In the genomic region with DNA sequence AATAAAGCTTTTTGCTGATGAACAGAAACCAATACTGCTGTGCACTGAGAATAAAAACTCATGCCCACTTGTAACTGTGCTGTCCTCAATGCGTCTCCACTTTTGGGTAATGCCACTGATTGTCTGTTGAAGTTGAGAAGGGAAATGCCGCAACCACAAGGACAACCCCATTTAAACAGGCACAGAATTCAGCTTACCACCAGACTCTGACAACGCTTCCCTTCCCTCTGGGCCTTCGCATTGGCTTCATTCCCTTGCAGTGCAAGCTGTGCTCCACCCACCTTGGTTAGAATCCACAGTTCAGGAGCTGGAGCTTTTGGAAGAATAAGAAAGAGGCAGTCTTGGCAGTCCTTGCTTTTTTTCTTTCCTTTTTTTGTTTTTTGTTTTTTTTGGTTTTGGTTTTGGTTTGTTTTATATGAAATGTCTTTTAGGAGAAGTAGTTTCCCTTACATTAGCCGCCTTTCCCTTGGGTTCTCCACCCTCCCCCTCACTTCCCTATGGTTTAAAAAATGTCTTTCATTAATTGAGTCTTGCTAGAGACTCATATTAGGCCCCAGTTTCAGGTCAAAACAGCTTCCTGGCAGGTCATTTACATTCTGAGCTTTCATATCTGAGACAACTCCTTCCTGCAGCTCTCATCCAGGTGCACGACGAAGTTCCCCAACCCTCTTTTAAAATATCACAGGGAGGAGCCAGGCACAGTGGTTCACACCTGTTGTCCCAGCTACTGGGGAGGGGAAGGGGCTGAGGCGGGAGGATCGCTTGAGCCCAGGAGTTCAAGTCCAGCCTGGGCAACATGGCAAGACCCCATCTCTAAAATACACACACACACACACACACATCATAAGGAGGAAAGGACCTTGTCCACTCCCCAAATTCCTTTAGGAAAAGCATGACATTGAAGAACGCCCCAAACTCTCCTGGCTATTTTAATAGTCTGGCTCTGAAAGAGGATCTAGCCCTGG, we compare ENCODE assay signal across 8 cellular contexts. TPM values are rescaled to one million over a fixed set of nuclear protein-coding genes. Genes with fewer than 3 reads are reported as not detected.
DNase-seq lines count a peak whose midpoint lies in the region; ATAC-seq and TF ChIP-seq lines count a peak whose summit lies in the region.

No MANE protein-coding gene starts in this region.

- TF ChIP-seq CTCF in psoas muscle (IDR thresholded peaks at IDR 0.05), result no peak

- H3K27ac Mint-ChIP-seq in activated T-cell treated with anti-CD3 and anti-CD28 coated beads, Interleukin-2, amount 50 U/mL, for 24 hours, result peak overlapping the region; percentile 89
- peak overlapping the region; percentile 78 for H3K27ac Mint-ChIP-seq in activated CD4-positive, alpha-beta memory T cell treated with anti-CD3 and anti-CD28 coated beads for 36 hours

- H3K4me1 ChIP-seq in psoas muscle, result peaks cover 20% of the 10 kb centered on the region

- WGBS in psoas muscle, 3 donors, result 51 to 64% (median 63%) methylated on average over 10 of the region's 10 CpGs

- no peaks in the 10 kb centered on the region for H3K27me3 Mint-ChIP-seq in activated T-cell treated with anti-CD3 and anti-CD28 coated beads, Interleukin-2, amount 50 U/mL, for 24 hours
- no peaks in the 10 kb centered on the region for H3K27me3 Mint-ChIP-seq in activated CD4-positive, alpha-beta memory T cell treated with anti-CD3 and anti-CD28 coated beads for 36 hours

- peak overlapping the region; percentile 16 for H3K4me3 Mint-ChIP-seq in activated T-cell treated with anti-CD3 and anti-CD28 coated beads, Interleukin-2, amount 50 U/mL, for 24 hours
- H3K4me3 Mint-ChIP-seq in activated CD4-positive, alpha-beta memory T cell treated with anti-CD3 and anti-CD28 coated beads for 36 hours, result peak overlapping the region; percentile 17

- no peak overlapping the region for H3K4me3 ChIP-seq in psoas muscle

- ATAC-seq in psoas muscle, result peak in 3 of 4 donors; percentile 38 to 81 (median 63)
- no peak for ATAC-seq in GM19467 (IDR thresholded peaks at IDR 0.05; ENCODE audit: unreplicated experiment)

- POLR2A ChIA-PET in activated CD4-positive, alpha-beta memory T cell treated with anti-CD3 and anti-CD28 coated beads for 36 hours (lab: Charles Lee), result interaction anchor here (0.9 to 1.3 kb wide), 2 partner anchors 10 to 21 kb away, joined by 3 to 6 read pairs; a partner anchor contains a TSS

- H3K36me3 ChIP-seq in psoas muscle (ENCODE audit: insufficient read depth in 1 of 2, low read depth in 1 of 2), result peaks cover 2 to 9% of the 10 kb centered on the region in 2 donors

- H3K36me3 Mint-ChIP-seq in activated T-cell treated with anti-CD3 and anti-CD28 coated beads, Interleukin-2, amount 50 U/mL, for 24 hours (ENCODE audit: low read depth), result peaks cover 28% of the 10 kb centered on the region
- peaks cover 15% of the 10 kb centered on the region for H3K36me3 Mint-ChIP-seq in activated CD4-positive, alpha-beta memory T cell treated with anti-CD3 and anti-CD28 coated beads for 36 hours

- no peaks in the 10 kb centered on the region for H3K9me3 Mint-ChIP-seq in activated T-cell treated with anti-CD3 and anti-CD28 coated beads, Interleukin-2, amount 50 U/mL, for 24 hours
- no peaks in the 10 kb centered on the region for H3K9me3 Mint-ChIP-seq in activated CD4-positive, alpha-beta memory T cell treated with anti-CD3 and anti-CD28 coated beads for 36 hours

- no peak overlapping the region for H3K27ac ChIP-seq in psoas muscle

- H3K4me1 Mint-ChIP-seq in activated T-cell treated with anti-CD3 and anti-CD28 coated beads, Interleukin-2, amount 50 U/mL, for 24 hours (ENCODE audit: low read depth), result peaks cover 26% of the 10 kb centered on the region
- peaks cover 21% of the 10 kb centered on the region for H3K4me1 Mint-ChIP-seq in activated CD4-positive, alpha-beta memory T cell treated with anti-CD3 and anti-CD28 coated beads for 36 hours (ENCODE audit: low read depth)

- no peaks in the 10 kb centered on the region for H3K9me3 ChIP-seq in psoas muscle

- CTCF ChIA-PET in activated CD4-positive, alpha-beta memory T cell treated with anti-CD3 and anti-CD28 coated beads for 36 hours (lab: Charles Lee), result interaction anchor here (0.7 to 0.9 kb wide), 3 partner anchors 240 to 1098 kb away, joined by 3 read pairs; no protein-coding TSS in a partner anchor

- no peaks in the 10 kb centered on the region for H3K27me3 ChIP-seq in psoas muscle (ENCODE audit: insufficient read depth in 3 of 3, low read length in 2 of 3)

- DNase-seq in activated T-cell treated with anti-CD3 and anti-CD28 coated beads, Interleukin-2, amount 50 U/mL, for 24 hours, result no peak
- DNase-seq in activated T-cell treated with anti-CD3 and anti-CD28 coated beads for 4 hours (no peak), fibroblast of the conjunctiva (ENCODE audit: low read depth) (peak; percentile 56), psoas muscle (peak; percentile 51 to 77), NOMO-1 (lab: John Stamatoyannopoulos, UW; ENCODE audit: unreplicated experiment in 2 of 2) (no peak), NCI-H2029 treated with DMSO at 0.1 percent for 48 hours (lab: John Stamatoyannopoulos, UW) (no peak)
- peak; percentile 38 for DNase-seq in activated CD4-positive, alpha-beta memory T cell treated with anti-CD3 and anti-CD28 coated beads for 36 hours

- intact Hi-C loops in activated CD4-positive, alpha-beta memory T cell treated with anti-CD3 and anti-CD28 coated beads for 36 hours (cut with micrococcal nuclease), result loop anchor here (2.0 kb wide), 1 partner anchor 21 kb away; a partner anchor contains a TSS
- intact Hi-C loops in psoas muscle (cut with DNase I), result no loop called here

RNA-seq across cellular contexts. Expression of a gene that starts 20.7 kb away (rescaled TPM):
- 10 to 100 TPM; 14.0 to 14.3 TPM for total RNA-seq in activated CD4-positive, alpha-beta memory T cell treated with anti-CD3 and anti-CD28 coated beads for 36 hours
- total RNA-seq in psoas muscle, result under 1 TPM; 0.10 to 0.17 (median 0.13) TPM
- under 1 TPM in 2 of 3 donors, not detected in 1; 0.04 to 0.06 TPM for polyA plus RNA-seq in psoas muscle

RNA-seq across cellular contexts. Expression of a gene that starts 51.1 kb away (rescaled TPM):
- total RNA-seq in activated CD4-positive, alpha-beta memory T cell treated with anti-CD3 and anti-CD28 coated beads for 36 hours, result 10 to 100 TPM; 18.6 to 20.4 TPM
- total RNA-seq in psoas muscle, result 10 to 100 TPM; 20.9 to 39.1 (median 26.7) TPM
- 1 to 10 TPM in 2 of 3 donors, under 1 TPM in 1; 0.46 to 8.0 (median 1.0) TPM for polyA plus RNA-seq in psoas muscle

RNA-seq across cellular contexts. Expression of a gene that starts 51.1 kb away (rescaled TPM):
- total RNA-seq in activated CD4-positive, alpha-beta memory T cell treated with anti-CD3 and anti-CD28 coated beads for 36 hours, result 10 to 100 TPM; 90.2 to 91.8 TPM
- 10 to 100 TPM; 45.4 to 79.9 (median 49.7) TPM for total RNA-seq in psoas muscle
- polyA plus RNA-seq in psoas muscle, result 10 to 100 TPM; 33.5 to 77.1 (median 41.2) TPM

Comparison
In these comparisons a context has a peak if more than half of its experiments do, and no peak if none do; other contexts are left out.
1. DNase-seq: peak in activated CD4-positive, alpha-beta memory T cell treated with anti-CD3 and anti-CD28 coated beads for 36 hours (single experiment), fibroblast of the conjunctiva (single experiment) and psoas muscle (2 of 2); none in activated T-cell treated with anti-CD3 and anti-CD28 coated beads, Interleukin-2, amount 50 U/mL, for 24 hours (single experiment), activated T-cell treated with anti-CD3 and anti-CD28 coated beads for 4 hours (single experiment), NOMO-1 (0 of 2) and NCI-H2029 treated with DMSO at 0.1 percent for 48 hours (single experiment).
2. RNA of a gene that starts 20.7 kb away (total RNA-seq): 14.0 to 14.3 TPM in activated CD4-positive, alpha-beta memory T cell treated with anti-CD3 and anti-CD28 coated beads for 36 hours; 0.10 to 0.17 TPM in psoas muscle; every median in the first group is over 10 times any median in the second.